In the genomic region with DNA sequence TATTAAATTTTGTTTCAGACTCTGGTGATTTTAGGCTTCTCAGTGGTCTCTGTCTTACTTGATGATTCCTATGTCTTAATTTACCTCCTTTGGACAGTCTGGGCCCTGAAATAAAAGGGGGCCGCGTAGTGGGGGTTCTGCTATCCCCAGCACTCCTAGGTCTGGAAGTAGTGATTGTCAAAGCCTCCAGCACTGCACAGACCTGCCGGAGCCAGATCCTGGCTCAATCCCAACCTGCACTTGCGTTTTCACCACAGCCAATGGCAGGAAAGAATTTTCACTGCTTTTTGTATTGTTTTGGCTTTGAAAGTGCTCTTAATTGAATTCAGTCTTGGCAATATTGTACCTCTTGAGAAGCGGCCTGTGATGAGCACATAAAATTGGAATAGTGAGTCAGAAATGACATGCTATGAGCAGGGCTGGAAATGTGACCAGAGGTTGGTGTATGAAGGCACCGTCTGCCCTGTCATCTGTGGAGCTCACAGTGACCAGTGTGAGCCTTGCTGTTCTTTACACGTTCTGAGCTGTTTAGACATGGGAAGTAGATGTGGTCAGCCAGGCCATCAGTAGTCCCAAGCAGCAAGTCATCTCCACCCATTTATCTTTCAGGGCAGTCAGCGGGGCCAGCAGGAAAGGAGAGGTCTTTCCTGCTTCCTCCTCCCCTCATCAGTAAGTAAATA, we compare ENCODE assay signal across 9 cellular contexts. TPM values are rescaled to one million over a fixed set of nuclear protein-coding genes. Genes with fewer than 3 reads are reported as not detected.
DNase-seq lines count a peak whose midpoint lies in the region; ATAC-seq and TF ChIP-seq lines count a peak whose summit lies in the region.
"Had no signal": no experiment of that assay in that cellular context is flagged by ENCODE, and none has a peak within 500 bp of the region (broad histone marks: within the 10 kb centered on the region; RNA-seq: fewer than 3 reads in every experiment).

No MANE protein-coding gene starts in this region.

- no peak overlapping the region for H3K4me3 Mint-ChIP-seq in natural killer cell treated with Interleukin-12 subunit alpha and Interleukin-12 subunit beta and Interleukin-15 and Interleukin-18, amount 100 ng/mL, for 72 hours
- H3K4me3 Mint-ChIP-seq: activated naive CD4-positive, alpha-beta T cell treated with anti-CD3 and anti-CD28 coated beads, Interleukin-2, amount 10 ng/mL, durations not matched to agents 7 days and 5 days had no signal

- peak; percentile 76 for DNase-seq in DMS79 (lab: John Stamatoyannopoulos, UW)
- DNase-seq in NCI-H2196 (lab: John Stamatoyannopoulos, UW; ENCODE audit: unreplicated experiment): peak; percentile 82
- DNase-seq in cerebellum (ENCODE audit: low spot score): peak; percentile 37
- DNase-seq in natural killer cell treated with Interleukin-12 subunit alpha and Interleukin-12 subunit beta and Interleukin-15 and Interleukin-18, amount 100 ng/mL, for 72 hours (ENCODE audit: low spot score): peak; percentile 57
- DNase-seq in GM10266 (ENCODE audit: extremely low spot score): no peak
- DNase-seq: activated naive CD4-positive, alpha-beta T cell treated with anti-CD3 and anti-CD28 coated beads, Interleukin-2, amount 10 ng/mL, durations not matched to agents 7 days and 5 days had no signal

- H3K9me3 Mint-ChIP-seq in natural killer cell treated with Interleukin-12 subunit alpha and Interleukin-12 subunit beta and Interleukin-15 and Interleukin-18, amount 100 ng/mL, for 72 hours: no peaks in the 10 kb centered on the region
- H3K9me3 Mint-ChIP-seq: activated naive CD4-positive, alpha-beta T cell treated with anti-CD3 and anti-CD28 coated beads, Interleukin-2, amount 10 ng/mL, durations not matched to agents 7 days and 5 days had no signal

- TF ChIP-seq CTCF in GM10266 (IDR thresholded peaks at IDR 0.05; ENCODE audit: control insufficient read depth, insufficient read depth, low read depth, missing control alignments): no peak

- peak overlapping the region; percentile 73 to 79 for H3K27ac Mint-ChIP-seq in natural killer cell treated with Interleukin-12 subunit alpha and Interleukin-12 subunit beta and Interleukin-15 and Interleukin-18, amount 100 ng/mL, for 72 hours
- H3K27ac Mint-ChIP-seq: activated naive CD4-positive, alpha-beta T cell treated with anti-CD3 and anti-CD28 coated beads, Interleukin-2, amount 10 ng/mL, durations not matched to agents 7 days and 5 days had no signal

- ATAC-seq in natural killer cell treated with Interleukin-12 subunit alpha and Interleukin-12 subunit beta and Interleukin-15 and Interleukin-18, amount 100 ng/mL, for 72 hours: peak; percentile 61 to 71
- no peak for ATAC-seq in HG03439 (IDR thresholded peaks at IDR 0.05; ENCODE audit: unreplicated experiment)
- ATAC-seq in GM21619 (IDR thresholded peaks at IDR 0.05; ENCODE audit: unreplicated experiment): no peak
- no peak for ATAC-seq in GM19463 (IDR thresholded peaks at IDR 0.05; ENCODE audit: unreplicated experiment)

- H3K4me1 Mint-ChIP-seq in natural killer cell treated with Interleukin-12 subunit alpha and Interleukin-12 subunit beta and Interleukin-15 and Interleukin-18, amount 100 ng/mL, for 72 hours (ENCODE audit: low read depth in 2 of 2): peaks cover 18 to 20% of the 10 kb centered on the region in 2 donors

- H3K36me3 Mint-ChIP-seq in natural killer cell treated with Interleukin-12 subunit alpha and Interleukin-12 subunit beta and Interleukin-15 and Interleukin-18, amount 100 ng/mL, for 72 hours: peaks cover 21% of the 10 kb centered on the region

- no peaks in the 10 kb centered on the region for H3K27me3 Mint-ChIP-seq in natural killer cell treated with Interleukin-12 subunit alpha and Interleukin-12 subunit beta and Interleukin-15 and Interleukin-18, amount 100 ng/mL, for 72 hours
- H3K27me3 Mint-ChIP-seq: activated naive CD4-positive, alpha-beta T cell treated with anti-CD3 and anti-CD28 coated beads, Interleukin-2, amount 10 ng/mL, durations not matched to agents 7 days and 5 days had no signal

RNA-seq across cellular contexts. Expression of a gene that starts 41.5 kb away (rescaled TPM):
- total RNA-seq in cerebellum: 77.9 TPM
- 10 to 100 TPM; 43.1 to 63.6 TPM for total RNA-seq in natural killer cell treated with Interleukin-12 subunit alpha and Interleukin-12 subunit beta and Interleukin-15 and Interleukin-18, amount 100 ng/mL, for 72 hours

RNA-seq across cellular contexts. Expression of a gene that starts 48.8 kb away (rescaled TPM):
- total RNA-seq in cerebellum: 38.0 TPM
- total RNA-seq in natural killer cell treated with Interleukin-12 subunit alpha and Interleukin-12 subunit beta and Interleukin-15 and Interleukin-18, amount 100 ng/mL, for 72 hours: 100 to 1,000 TPM in 1 of 2 donors, 10 to 100 TPM in 1; 90.2 to 165 TPM

Comparison
In these comparisons a context has a peak if more than half of its experiments do, and no peak if none do; other contexts are left out.
1. ATAC-seq: peak in natural killer cell treated with Interleukin-12 subunit alpha and Interleukin-12 subunit beta and Interleukin-15 and Interleukin-18, amount 100 ng/mL, for 72 hours (2 of 2); none in HG03439 (single experiment), GM21619 (single experiment) and GM19463 (single experiment).